ENCODE assay signal across 8 cellular contexts in the genomic region with DNA sequence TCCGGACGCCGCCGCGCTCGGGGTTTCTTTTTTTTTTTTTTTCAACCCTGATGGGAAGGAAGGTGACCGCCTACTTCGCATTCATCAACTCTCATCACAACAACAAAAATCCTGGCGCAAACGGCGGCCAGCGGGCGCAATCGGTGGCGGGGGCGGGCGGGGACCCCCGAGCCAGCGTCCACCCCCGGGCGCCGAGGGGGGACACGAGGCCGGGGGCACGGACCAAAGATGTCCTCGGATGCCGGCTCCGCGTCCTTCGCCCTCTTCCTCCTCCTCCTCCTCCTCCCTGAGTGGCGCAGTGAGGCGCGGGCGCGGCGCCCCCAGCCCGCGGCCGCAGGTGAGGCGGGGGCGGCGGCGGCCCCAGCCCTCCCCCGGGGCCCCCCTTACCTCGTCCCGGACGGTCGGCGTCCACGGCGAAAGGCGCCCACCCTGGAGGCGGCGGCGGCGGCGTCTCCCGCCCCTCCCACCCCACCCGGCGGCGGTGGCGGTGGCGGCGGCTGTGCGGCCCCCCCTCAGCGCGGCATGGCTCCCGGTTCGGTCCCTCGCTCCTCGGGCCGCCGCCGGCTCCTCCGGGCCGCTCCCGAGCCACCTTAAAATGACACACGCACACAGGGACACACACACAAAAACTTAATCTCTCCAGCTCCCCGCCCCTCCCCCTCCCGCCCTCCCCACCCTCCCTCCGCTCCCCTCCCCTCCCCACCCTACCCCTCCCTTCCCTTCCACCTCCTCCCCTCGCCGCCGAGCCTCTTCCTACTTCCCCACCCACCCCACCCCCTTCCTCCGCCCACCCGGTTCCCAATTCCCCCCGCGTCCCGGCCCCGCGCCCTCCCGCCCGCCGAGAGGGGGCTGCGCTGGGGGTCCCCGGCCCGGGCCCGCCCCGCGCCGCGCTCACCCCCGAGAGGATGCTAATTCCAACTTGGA. TPM values are rescaled to one million over a fixed set of nuclear protein-coding genes. Genes with fewer than 3 reads are reported as not detected.
A peak's percentile ranks its signal among the peaks of the same experiment; 100 is the strongest.
DNase-seq lines count a peak whose midpoint lies in the region; ATAC-seq, FAIRE-seq and TF ChIP-seq lines count a peak whose summit lies in the region.

CTBP2 (minus strand) TSS at position 632 of the 924 bp plus-strand sequence.

- H3K4me1 ChIP-seq in astrocyte (ENCODE audit: insufficient read depth, low read length), result peaks cover 39% of the 10 kb centered on the region
- H3K4me1 ChIP-seq in right atrium auricular region, result peaks cover 0 to 39% of the 10 kb centered on the region in 2 donors
- peaks cover 7 to 14% of the 10 kb centered on the region in 2 experiments for H3K4me1 ChIP-seq in trophoblast cell (ENCODE audit: control insufficient read depth in 1 of 2, insufficient read depth in 2 of 2, low read length in 2 of 2)

- FAIRE-seq in astrocyte (lab: Jason Lieb, UNC), result no peak

- H4K91ac ChIP-seq in trophoblast cell (ENCODE audit: low read depth, low read length), result peak within 1 kb of the TSS; percentile 91

- H3K4me2 ChIP-seq in astrocyte (ENCODE audit: low read length) (peak within 1 kb of the TSS; percentile 98), trophoblast cell (ENCODE audit: low read length) (peak within 1 kb of the TSS; percentile 99)

- DNase-seq in NCI-H1092 treated with DMSO at 0.1 percent for 48 hours (lab: John Stamatoyannopoulos, UW) (peak; percentile 4), NCI-H1092 (lab: John Stamatoyannopoulos, UW) (no peak), NCI-H1930 (lab: John Stamatoyannopoulos, UW) (peak; percentile 35), astrocyte (ENCODE audit: low read depth) (no peak), right atrium auricular region (ENCODE audit: low spot score) (peak; percentile 59), trophoblast cell (peak in 1 of 2 donors; percentile 54)

- peak within 1 kb of the TSS; percentile 92 for H2BK120ac ChIP-seq in trophoblast cell (ENCODE audit: insufficient read depth, low read length, poor library complexity)

- H3K27ac Mint-ChIP-seq in astrocyte (ENCODE audit: unreplicated experiment), result peak within 1 kb of the TSS; percentile 58

- peaks cover 26% of the 10 kb centered on the region for H4K20me1 ChIP-seq in astrocyte (ENCODE audit: insufficient read depth, low read length)

- H3K9me3 ChIP-seq in astrocyte (ENCODE audit: insufficient read depth, low read depth, low read length) (no peaks in the 10 kb centered on the region), right atrium auricular region (no peaks in the 10 kb centered on the region), trophoblast cell (ENCODE audit: insufficient read depth, low read depth, low read length) (no peaks in the 10 kb centered on the region)

- peak within 1 kb of the TSS; percentile 80 for H4K12ac ChIP-seq in trophoblast cell (ENCODE audit: low read depth, low read length)

- H3K9me3 Mint-ChIP-seq in astrocyte (ENCODE audit: unreplicated experiment), result no peaks in the 10 kb centered on the region

- peak within 1 kb of the TSS; percentile 56 for H2BK12ac ChIP-seq in trophoblast cell (ENCODE audit: low read length)

- H3K36me3 Mint-ChIP-seq in astrocyte (ENCODE audit: low read depth, unreplicated experiment), result no peaks in the 10 kb centered on the region

- H4K8ac ChIP-seq in trophoblast cell (ENCODE audit: low read depth, low read length), result peak within 1 kb of the TSS; percentile 76

- H3K4me1 Mint-ChIP-seq in astrocyte (ENCODE audit: low read depth, unreplicated experiment), result peaks cover 18% of the 10 kb centered on the region

- H3K4me3 Mint-ChIP-seq in astrocyte (ENCODE audit: unreplicated experiment), result peak within 1 kb of the TSS; percentile 82

- no peak for TF ChIP-seq CTCF in astrocyte (IDR thresholded peaks at IDR 0.05; ENCODE audit: insufficient read depth, low read depth, low read length)
- no peak for TF ChIP-seq CTCF in right atrium auricular region (IDR thresholded peaks at IDR 0.05)

- no peaks in the 10 kb centered on the region for H3K36me3 ChIP-seq in astrocyte (ENCODE audit: insufficient read depth, low read length)
- no peaks in the 10 kb centered on the region for H3K36me3 ChIP-seq in right atrium auricular region
- no peaks in the 10 kb centered on the region for H3K36me3 ChIP-seq in trophoblast cell (ENCODE audit: control insufficient read depth in 1 of 2, insufficient read depth in 2 of 2, low read length in 2 of 2)

- peak within 1 kb of the TSS; percentile 35 for H2AK5ac ChIP-seq in trophoblast cell (ENCODE audit: low read length)

- peak within 1 kb of the TSS; percentile 93 for H3K14ac ChIP-seq in trophoblast cell (ENCODE audit: low read length)

- H3K9ac ChIP-seq in astrocyte (ENCODE audit: low read length) (peak within 1 kb of the TSS; percentile 86), trophoblast cell (ENCODE audit: low read length) (peak within 1 kb of the TSS; percentile 93)

- H2AFZ ChIP-seq in astrocyte (ENCODE audit: low read depth, low read length) (peak within 1 kb of the TSS; percentile 80), trophoblast cell (ENCODE audit: insufficient read depth, low read length, poor library complexity) (peak within 1 kb of the TSS; percentile 83)

- H3K79me1 ChIP-seq in trophoblast cell (ENCODE audit: low read length), result peaks cover 27% of the 10 kb centered on the region

- H2BK5ac ChIP-seq in trophoblast cell (ENCODE audit: low read depth, low read length, poor library complexity), result peak within 1 kb of the TSS; percentile 83

- H3K27me3 ChIP-seq in astrocyte (ENCODE audit: insufficient read depth, low read length), result no peaks in the 10 kb centered on the region
- H3K27me3 ChIP-seq in right atrium auricular region, result no peaks in the 10 kb centered on the region
- no peaks in the 10 kb centered on the region for H3K27me3 ChIP-seq in trophoblast cell (ENCODE audit: insufficient read depth, low read length)

- H3K4ac ChIP-seq in trophoblast cell (ENCODE audit: low read depth, low read length), result peak within 1 kb of the TSS; percentile 84

- H3K27ac ChIP-seq in astrocyte (ENCODE audit: low read depth, low read length) (peak within 1 kb of the TSS; percentile 83), right atrium auricular region (peak within 1 kb of the TSS; percentile 97 to 98), trophoblast cell (ENCODE audit: low read depth, low read length) (peak within 1 kb of the TSS; percentile 97)

- H3K79me2 ChIP-seq in astrocyte (ENCODE audit: insufficient read depth, low read length) (peaks cover 38% of the 10 kb centered on the region), trophoblast cell (ENCODE audit: control insufficient read depth, insufficient read depth, low read length, poor library complexity) (peaks cover 20% of the 10 kb centered on the region)

- peak within 1 kb of the TSS; percentile 94 for H3K18ac ChIP-seq in trophoblast cell (ENCODE audit: low read length)

- H3K4me3 ChIP-seq in astrocyte (ENCODE audit: insufficient read depth, low read depth, low read length) (peak within 1 kb of the TSS; percentile 69), right atrium auricular region (peak within 1 kb of the TSS; percentile 87 to 93), trophoblast cell (ENCODE audit: low read depth, low read length) (peak within 1 kb of the TSS; percentile 98)

- no peaks in the 10 kb centered on the region for H3K27me3 Mint-ChIP-seq in astrocyte (ENCODE audit: low read depth, unreplicated experiment)

- WGBS in trophoblast cell (ENCODE audit: extremely low coverage, insufficient coverage, insufficient read length), result no CpG with 5 or more reads among the region's 103 CpGs

- ATAC-seq in GM18511 (IDR thresholded peaks at IDR 0.05; ENCODE audit: unreplicated experiment) (no peak), HG02642 (IDR thresholded peaks at IDR 0.05; ENCODE audit: poor library complexity, unreplicated experiment) (no peak)

- no peak within 1 kb of the TSS for H3K23ac ChIP-seq in trophoblast cell (ENCODE audit: low read length)

RNA-seq across cellular contexts. Expression of gene CTBP2, which starts in this region (rescaled TPM):
- 101 and 109 TPM in 2 replicates for total RNA-seq in astrocyte
- total RNA-seq in right atrium auricular region, result 10 to 100 TPM; 26.0 to 36.0 TPM
- 57.7 and 58.8 TPM in 2 replicates for polyA plus RNA-seq in trophoblast cell (2013)

Comparison
In these comparisons a context has a peak if more than half of its experiments do, and no peak if none do; other contexts are left out.
1. DNase-seq: peak in NCI-H1092 treated with DMSO at 0.1 percent for 48 hours (single experiment), NCI-H1930 (2 of 2) and right atrium auricular region (single experiment); none in NCI-H1092 (single experiment) and astrocyte (single experiment).
2. Peak in every context shown above with its lines, with median percentiles within 50 percentile points of each other: H3K27ac ChIP-seq and H3K4me3 ChIP-seq.